ENCODE assay signal across 8 cellular contexts in genomic region chr15:101723161-101723873, GRCh38.
DNase-seq lines count a peak whose midpoint lies in the region; ATAC-seq and TF ChIP-seq lines count a peak whose summit lies in the region.

No MANE protein-coding gene starts in this region.

- no peak for TF ChIP-seq CTCF in AG04449 (IDR thresholded peaks at IDR 0.05; ENCODE audit: insufficient read depth, low read length, missing control alignments)

- H3K27me3 ChIP-seq in adipocyte (replicated peaks; ENCODE audit: control insufficient read depth, insufficient read depth, low read length) = no peaks in the 10 kb centered on the region

- POLR2A ChIA-PET in AG04449 (lab: Yijun Ruan, JAX) = interaction anchor here (1.7 kb wide), 1 partner anchor 12 kb away, joined by 10 read pairs; no protein-coding TSS in a partner anchor

- DNase-seq in AG04449 (ENCODE audit: low read depth, low spot score) (no peak), OCI-M1 (lab: John Stamatoyannopoulos, UW) (peak; percentile 22), adipocyte (ENCODE audit: low read depth) (peak; percentile 37), inferior parietal cortex (ENCODE audit: extremely low spot score) (peak; percentile 32), NCI-H1048 (lab: John Stamatoyannopoulos, UW) (no peak)
- DNase-seq in stimulated activated CD4-positive, alpha-beta T cell treated with anti-CD3 and anti-CD28 coated beads, Interleukin-4, amount 100 ng/mL, for 24 hours = peak; percentile 27

- H3K36me3 ChIP-seq in adipocyte (ENCODE audit: control insufficient read depth, insufficient read depth, low read length, severe bottlenecking) = peaks cover 30% of the 10 kb centered on the region

- H3K4me1 ChIP-seq in adipocyte (ENCODE audit: control insufficient read depth, insufficient read depth, low read length) = peaks cover 7% of the 10 kb centered on the region

- ATAC-seq in GM18499 (IDR thresholded peaks at IDR 0.05; ENCODE audit: insufficient read depth, unreplicated experiment) (peak; percentile 47), HG03045 (IDR thresholded peaks at IDR 0.05; ENCODE audit: unreplicated experiment) (peak; percentile 33)

- peak overlapping the region; percentile 88 for H3K9ac ChIP-seq in adipocyte (ENCODE audit: low read length)

- CTCF ChIA-PET in AG04449 (lab: Yijun Ruan, JAX) = interaction anchor here (1.0 to 1.9 kb wide), 6 partner anchors 10 to 82 kb away, joined by 3 to 5 read pairs (median 4); no protein-coding TSS in a partner anchor

- no peaks in the 10 kb centered on the region for H3K9me3 ChIP-seq in adipocyte (ENCODE audit: control insufficient read depth, low read length)

- H3K4me3 ChIP-seq in AG04449 (ENCODE audit: low read depth, low read length) (peak overlapping the region; percentile 80), adipocyte (ENCODE audit: low read length) (peak overlapping the region; percentile 89)

Comparison
In these comparisons a context has a peak if more than half of its experiments do, and no peak if none do; other contexts are left out.
1. DNase-seq: peak in OCI-M1 (single experiment), adipocyte (single experiment), inferior parietal cortex (single experiment) and stimulated activated CD4-positive, alpha-beta T cell treated with anti-CD3 and anti-CD28 coated beads, Interleukin-4, amount 100 ng/mL, for 24 hours (single experiment); none in AG04449 (single experiment) and NCI-H1048 (single experiment).